8 cellular contexts compared by ENCODE assay signal in the genomic region with DNA sequence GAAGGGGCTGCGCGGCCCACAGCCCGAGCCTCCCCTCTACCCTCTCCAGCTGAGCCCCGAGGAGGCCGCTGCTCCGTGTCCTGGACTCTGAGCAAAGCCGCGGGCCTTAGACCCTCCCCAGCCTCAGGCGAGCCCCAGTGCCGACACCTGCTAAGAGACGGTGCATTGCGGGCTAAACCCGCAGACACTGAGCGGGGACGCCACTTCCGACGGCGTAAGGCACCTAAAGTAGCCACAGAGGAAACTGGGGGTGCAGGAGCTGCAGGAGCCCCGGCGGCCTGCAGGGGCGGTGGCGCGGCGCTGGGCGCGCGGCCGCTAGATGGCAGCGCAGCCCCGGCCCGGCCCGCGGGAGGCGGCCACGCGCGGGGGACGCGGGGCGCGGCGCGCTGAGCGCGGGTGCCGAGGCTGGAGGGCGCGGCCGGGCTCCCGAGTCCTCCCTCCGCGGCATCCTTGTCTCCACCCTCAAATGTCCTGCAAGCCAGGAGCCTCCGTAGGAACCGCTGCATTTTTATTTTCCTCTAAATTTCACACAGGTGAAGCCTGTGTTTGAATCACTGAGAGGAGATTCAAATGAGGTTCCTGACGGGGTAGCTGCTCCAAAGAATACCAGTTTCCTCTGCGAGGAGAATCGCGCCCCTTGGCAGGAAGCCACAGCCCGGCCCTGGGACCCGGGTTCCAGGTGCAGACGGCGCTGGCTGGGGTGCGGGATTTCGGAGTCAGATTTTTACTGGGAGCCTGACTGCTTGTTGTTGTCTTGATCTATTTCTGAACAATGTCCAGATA.
DNase-seq lines count a peak whose midpoint lies in the region; ATAC-seq, FAIRE-seq and TF ChIP-seq lines count a peak whose summit lies in the region.

No MANE protein-coding gene starts in this region.

- no peak overlapping the region for H3K27ac ChIP-seq in pancreas

- ATAC-seq in GM18867 (IDR thresholded peaks at IDR 0.05; ENCODE audit: unreplicated experiment) (peak; percentile 100), HG03064 (IDR thresholded peaks at IDR 0.05; ENCODE audit: low read depth, unreplicated experiment) (peak; percentile 99), pancreas (peak; percentile 93 to 100 (median 97))
- peak; percentile 98 to 99 for ATAC-seq in activated T-cell treated with anti-CD3 and anti-CD28 coated beads, Interleukin-2, amount 50 U/mL, for 4 hours

- FAIRE-seq in pancreas (lab: Jason Lieb, UNC): no peak
- peak; percentile 80 for FAIRE-seq in urothelium cell line (lab: Jason Lieb, UNC)

- H3K4me3 Mint-ChIP-seq in activated T-cell treated with anti-CD3 and anti-CD28 coated beads, Interleukin-2, amount 50 U/mL, for 4 hours: peak overlapping the region; percentile 45

- H3K4me1 Mint-ChIP-seq in activated T-cell treated with anti-CD3 and anti-CD28 coated beads, Interleukin-2, amount 50 U/mL, for 4 hours (ENCODE audit: low read depth): peaks cover 6% of the 10 kb centered on the region

- H3K36me3 Mint-ChIP-seq in activated T-cell treated with anti-CD3 and anti-CD28 coated beads, Interleukin-2, amount 50 U/mL, for 4 hours (ENCODE audit: insufficient read depth): no peaks in the 10 kb centered on the region

- CTCF ChIA-PET in AG04449 (lab: Yijun Ruan, JAX): no interaction called here

- no peaks in the 10 kb centered on the region for H3K9me3 Mint-ChIP-seq in activated T-cell treated with anti-CD3 and anti-CD28 coated beads, Interleukin-2, amount 50 U/mL, for 4 hours

- peaks cover 0 to 2% (median 0%) of the 10 kb centered on the region in 3 donors for H3K4me1 ChIP-seq in pancreas

- POLR2A ChIA-PET in AG04449 (lab: Yijun Ruan, JAX): no interaction called here

- WGBS in pancreas, 2 donors: 4% methylated on average over 56 to 64 of the region's 64 CpGs

- intact Hi-C loops in pancreas (cut with DNase I): no loop called here

- no peak overlapping the region for H3K4me3 ChIP-seq in AG04449 (ENCODE audit: low read depth, low read length)
- H3K4me3 ChIP-seq in pancreas: peak overlapping the region in 2 of 4 donors; percentile 13 to 32

- peak; percentile 56 for TF ChIP-seq CTCF in AG04449 (IDR thresholded peaks at IDR 0.05; ENCODE audit: insufficient read depth, low read length, missing control alignments)
- peak; percentile 59 to 65 (median 59) for TF ChIP-seq CTCF in pancreas (IDR thresholded peaks at IDR 0.05)

- peaks cover 0 to 15% (median 0%) of the 10 kb centered on the region in 4 donors for H3K27me3 ChIP-seq in pancreas

- no peaks in the 10 kb centered on the region for H3K9me3 ChIP-seq in pancreas

- H3K27me3 Mint-ChIP-seq in activated T-cell treated with anti-CD3 and anti-CD28 coated beads, Interleukin-2, amount 50 U/mL, for 4 hours (ENCODE audit: low read depth): peaks cover 17% of the 10 kb centered on the region

- H3K36me3 ChIP-seq in pancreas: no peaks in the 10 kb centered on the region

- DNase-seq in AG04449 (ENCODE audit: low read depth, low spot score) (no peak), NCI-H69 (lab: John Stamatoyannopoulos, UW) (peak; percentile 86), foreskin melanocyte (peak; percentile 5), pancreas (peak in 5 of 6 donors; percentile 7 to 80 (median 52)), urothelium cell line (ENCODE audit: low spot score) (peak; percentile 90)
- DNase-seq in activated T-cell treated with anti-CD3 and anti-CD28 coated beads, Interleukin-2, amount 50 U/mL, for 4 hours: peak; percentile 28
